18 cellular contexts compared by ENCODE assay signal in genomic region chr4:175469519-175469918, GRCh38.
A peak's percentile ranks its signal among the peaks of the same experiment; 100 is the strongest.
DNase-seq lines count a peak whose midpoint lies in the region; ATAC-seq, FAIRE-seq and TF ChIP-seq lines count a peak whose summit lies in the region.
"Had no signal": no experiment of that assay in that cellular context is flagged by ENCODE, and none has a peak within 500 bp of the region (broad histone marks: within the 10 kb centered on the region; RNA-seq: fewer than 3 reads in every experiment).

No MANE protein-coding gene starts in this region.

- TF ChIP-seq CTCF in A549 (IDR thresholded peaks at IDR 0.05) (no peak), VCaP (conservative IDR thresholded peaks at IDR 0.05) (no peak), glutamatergic neuron (IDR thresholded peaks at IDR 0.05; ENCODE audit: partially characterized antibody, unreplicated experiment) (no peak)

- no peaks in the 10 kb centered on the region for H3K4me1 Mint-ChIP-seq in glutamatergic neuron (ENCODE audit: low read depth, unreplicated experiment)

- TF ChIP-seq POLR2A in A549 (IDR thresholded peaks at IDR 0.05; ENCODE audit: low read length): no peak

- H3K4me3 Mint-ChIP-seq in glutamatergic neuron (ENCODE audit: unreplicated experiment): no peak overlapping the region
- H3K4me3 Mint-ChIP-seq: activated T-helper 1 cell treated with anti-CD3 and anti-CD28 coated beads, Interleukin-12 subunit alpha, Interleukin-12 subunit beta, Interleukin-2, Interleukin-4 antibody, amounts not matched to agents 30 ng/mL and 10 ng/mL and 1 ng/mL, durations not matched to agents 14 hours and 24 hours and 36 hours had no signal

- H3K9me3 Mint-ChIP-seq in glutamatergic neuron (ENCODE audit: unreplicated experiment): peaks cover 2% of the 10 kb centered on the region
- H3K9me3 Mint-ChIP-seq: activated T-helper 1 cell treated with anti-CD3 and anti-CD28 coated beads, Interleukin-12 subunit alpha, Interleukin-12 subunit beta, Interleukin-2, Interleukin-4 antibody, amounts not matched to agents 30 ng/mL and 10 ng/mL and 1 ng/mL, durations not matched to agents 14 hours and 24 hours and 36 hours had no signal

- no peaks in the 10 kb centered on the region for H3K27me3 Mint-ChIP-seq in glutamatergic neuron (ENCODE audit: unreplicated experiment)

- POLR2A ChIA-PET in A549 (lab: Yijun Ruan, JAX): interaction anchor here (1.2 kb wide), 1 partner anchor 640 kb away, joined by 5 read pairs; the partner anchor contains the start of gene GLRA3

- H3K27ac ChIP-seq in A549 (peak overlapping the region in 1 of 2 experiments; percentile 72; a peak in 4 of 6 replicates), VCaP (peak overlapping the region; percentile 56)
- H3K27ac ChIP-seq: heart right ventricle, left ventricle myocardium inferior, tibial artery had no signal

- peaks cover 16% of the 10 kb centered on the region for H3K4me1 ChIP-seq in A549
- H3K4me1 ChIP-seq: heart right ventricle, left ventricle myocardium inferior had no signal

- CTCF ChIA-PET in A549 (lab: Yijun Ruan, JAX): no interaction called here

- H3K36me3 Mint-ChIP-seq in glutamatergic neuron (ENCODE audit: unreplicated experiment): peaks cover 6% of the 10 kb centered on the region

- WGBS in A549 (ENCODE audit: missing lambda C conversion rate): 25% methylated on average over 2 of the region's 2 CpGs

- no peak for TF ChIP-seq EP300 in A549 (IDR thresholded peaks at IDR 0.05)

- H3K9me3 ChIP-seq in A549: no peaks in the 10 kb centered on the region
- H3K9me3 ChIP-seq: left ventricle myocardium inferior, tibial artery had no signal

- DNase-seq in A549 (ENCODE audit: low read depth in 1 of 2, low spot score in 1 of 2): peak in 1 of 2 experiments; percentile 4
- DNase-seq in HS-27A (ENCODE audit: low read depth): peak; percentile 11
- peak; percentile 4 for DNase-seq in iPS-NIHi11 (ENCODE audit: low spot score)
- no peak for DNase-seq in glutamatergic neuron
- no peak for DNase-seq in stimulated activated naive CD4-positive, alpha-beta T cell (lab: John Stamatoyannopoulos, UW)
- DNase-seq: activated CD4-positive, alpha-beta T cell treated with anti-CD3 and anti-CD28 coated beads for 4 hours; anterior cingulate cortex; DMS 273 treated with DMSO at 0.1 percent for 48 hours; effector memory CD4-positive, alpha-beta T cell; heart right ventricle; left ventricle myocardium inferior; NCI-H2107; tibial artery had no signal

- no peak for TF ChIP-seq RAD21 in A549 (conservative IDR thresholded peaks at IDR 0.05 in 1 of 2, IDR thresholded peaks at IDR 0.05 in 1 of 2)

- ATAC-seq in A549: no peak; a peak in 1 of 6 replicates
- ATAC-seq in HG03378 (IDR thresholded peaks at IDR 0.05; ENCODE audit: unreplicated experiment): no peak
- ATAC-seq in GM21717 (IDR thresholded peaks at IDR 0.05; ENCODE audit: unreplicated experiment): no peak
- ATAC-seq: heart right ventricle had no signal

- no peak for FAIRE-seq in A549 (lab: Jason Lieb, UNC)
- FAIRE-seq: GM12891 had no signal

- H3K4me2 ChIP-seq in A549: peak overlapping the region; percentile 28; the same call in 2 of the 3 replicates

- no peak overlapping the region for H3K27ac Mint-ChIP-seq in glutamatergic neuron (ENCODE audit: unreplicated experiment)
- H3K27ac Mint-ChIP-seq: activated T-helper 1 cell treated with anti-CD3 and anti-CD28 coated beads, Interleukin-12 subunit alpha, Interleukin-12 subunit beta, Interleukin-2, Interleukin-4 antibody, amounts not matched to agents 30 ng/mL and 10 ng/mL and 1 ng/mL, durations not matched to agents 14 hours and 24 hours and 36 hours had no signal

- H3K4me3 ChIP-seq in A549: no peak overlapping the region
- H3K4me3 ChIP-seq: heart right ventricle, left ventricle myocardium inferior, tibial artery had no signal

TF ChIP-seq in A549, 52 proteins besides CTCF, POLR2A, EP300 and RAD21:
- no peak for TF ChIP-seq CHD2 (IDR thresholded peaks at IDR 0.05; ENCODE audit: low read length, partially characterized antibody)

Comparison
In these comparisons a context has a peak if more than half of its experiments do, and no peak if none do; other contexts are left out.
1. DNase-seq: peak in HS-27A (single experiment) and iPS-NIHi11 (single experiment); none in glutamatergic neuron (single experiment) and stimulated activated naive CD4-positive, alpha-beta T cell (0 of 6).